8 cellular contexts compared by ENCODE assay signal in genomic region chr6:111573892-111574800, GRCh38. TPM values are rescaled to one million over a fixed set of nuclear protein-coding genes. Genes with fewer than 3 reads are reported as not detected.
A peak's percentile ranks its signal among the peaks of the same experiment; 100 is the strongest.
DNase-seq lines count a peak whose midpoint lies in the region; ATAC-seq and TF ChIP-seq lines count a peak whose summit lies in the region.

No MANE protein-coding gene starts in this region.

- no peaks in the 10 kb centered on the region for H4K20me1 ChIP-seq in Karpas-422 (ENCODE audit: insufficient read depth, low read depth, low read length)

- 0 out of 2 replicates have a peak, but pooled peaks cover 8% of the 10 kb centered on the region for H3K79me2 ChIP-seq in Karpas-422 (ENCODE audit: low read length)

- H3K27ac ChIP-seq in Panc1 (ENCODE audit: low read length) (peak overlapping the region; percentile 55), epithelial cell of prostate (peak overlapping the region; percentile 84), Karpas-422 (ENCODE audit: low read length) (no peak overlapping the region)

- TF ChIP-seq CTCF in Panc1 (IDR thresholded peaks at IDR 0.05), result no peak

- H3K4me1 ChIP-seq in Panc1 (ENCODE audit: control insufficient read depth, insufficient read depth, low read length), result peaks cover 18% of the 10 kb centered on the region
- no peaks in the 10 kb centered on the region for H3K4me1 ChIP-seq in Karpas-422 (ENCODE audit: low read length)

- DNase-seq in Daoy (ENCODE audit: low read depth), result peak; percentile 83
- peak; percentile 78 for DNase-seq in Panc1 (ENCODE audit: low read depth, low spot score)
- DNase-seq in epithelial cell of prostate (ENCODE audit: low read depth, low spot score), result no peak
- peak; percentile 52 for DNase-seq in renal cortical epithelial cell (ENCODE audit: low read depth)
- no peak for DNase-seq in Karpas-422

- no peaks in the 10 kb centered on the region for H3K9me2 ChIP-seq in Karpas-422 (replicated peaks; ENCODE audit: insufficient read depth, low read length)

- H3K9me3 ChIP-seq in Panc1 (ENCODE audit: control insufficient read depth, insufficient read depth, low read depth, low read length), result no peaks in the 10 kb centered on the region
- no peaks in the 10 kb centered on the region for H3K9me3 ChIP-seq in Karpas-422 (ENCODE audit: low read length)

- in situ Hi-C loops in Panc1 (cut with HindIII; ENCODE audit: low pct_unique_long_range_greater_than_20kb, low sequenced_read_pairs), result no loop called here

- H3K36me3 ChIP-seq in Panc1 (ENCODE audit: control insufficient read depth, insufficient read depth, low read length), result peaks cover 11% of the 10 kb centered on the region
- H3K36me3 ChIP-seq in Karpas-422 (ENCODE audit: insufficient read depth, low read length), result peaks cover 56% of the 10 kb centered on the region

- no peak overlapping the region for H3K4me2 ChIP-seq in Karpas-422 (ENCODE audit: low read depth, low read length, poor library complexity, severe bottlenecking)

- CTCF ChIA-PET in Panc1 (lab: Charles Lee), result no interaction called here

- POLR2A ChIA-PET in Panc1 (lab: Charles Lee), result interaction anchor here (0.6 kb wide), 1 partner anchor 25 kb away, joined by 5 read pairs; no protein-coding TSS in a partner anchor

- intact Hi-C loops in Panc1 (cut with micrococcal nuclease; ENCODE audit: unreplicated experiment), result no loop called here

- BruUV-seq in Panc1 (replicated peaks; lab: Mats Ljungman, UMichigan), result no TSS peak

- H3K9ac ChIP-seq in Karpas-422 (ENCODE audit: low read length), result no peak overlapping the region

- H2AFZ ChIP-seq in Karpas-422 (ENCODE audit: low read length), result no peak overlapping the region

- no peak overlapping the region for H3K4me3 ChIP-seq in Panc1 (ENCODE audit: low read depth in 2 of 2, low read length in 2 of 2)
- H3K4me3 ChIP-seq in Karpas-422 (ENCODE audit: low read length), result no peak overlapping the region

- peak; percentile 69; the same call in 1 of the 2 replicates for ATAC-seq in Panc1
- ATAC-seq in HG02678 (IDR thresholded peaks at IDR 0.05; ENCODE audit: unreplicated experiment), result no peak
- no peak for ATAC-seq in GM21576 (IDR thresholded peaks at IDR 0.05; ENCODE audit: unreplicated experiment)
- ATAC-seq in GM18498 (IDR thresholded peaks at IDR 0.05; ENCODE audit: unreplicated experiment), result no peak

- H3K27me3 ChIP-seq in Panc1 (ENCODE audit: control insufficient read depth, insufficient read depth, low read length) (no peaks in the 10 kb centered on the region), Karpas-422 (ENCODE audit: low read length) (no peaks in the 10 kb centered on the region)

RNA-seq across cellular contexts. Expression of gene TRAF3IP2, which starts 31.5 kb away (rescaled TPM):
- total RNA-seq in Daoy (2014; rRNA removed; shearing (Covaris generic)), result 26.3 and 35.0 TPM in 2 replicates
- total RNA-seq in Panc1 (2021; ENCODE audit: unreplicated experiment), result 43.3 TPM
- polyA plus RNA-seq in Panc1 (2012; ENCODE audit: insufficient read length), result 27.5 TPM
- total RNA-seq in renal cortical epithelial cell, result 16.6 and 23.4 TPM in 2 replicates
- 51.2 and 55.5 TPM in 2 replicates for total RNA-seq in Karpas-422 (2014; rRNA removed; shearing (Covaris generic); ENCODE audit: low replicate concordance)

Comparison
In these comparisons a context has a peak if more than half of its experiments do, and no peak if none do; other contexts are left out.
1. DNase-seq: peak in Daoy (single experiment), Panc1 (single experiment) and renal cortical epithelial cell (single experiment); none in epithelial cell of prostate (single experiment) and Karpas-422 (single experiment).